In genomic region chr1:198467342-198467741, GRCh38 we compare ENCODE assay signal across 31 cellular contexts.
DNase-seq lines count a peak whose midpoint lies in the region; ATAC-seq and TF ChIP-seq lines count a peak whose summit lies in the region.
"Had no signal": no experiment of that assay in that cellular context is flagged by ENCODE, and none has a peak within 500 bp of the region (broad histone marks: within the 10 kb centered on the region; RNA-seq: fewer than 3 reads in every experiment).

No MANE protein-coding gene starts in this region.

- H2BK5ac ChIP-seq in neuronal stem cell (ENCODE audit: low read length), result no peak overlapping the region

- no peak overlapping the region for H3K9ac ChIP-seq in neuronal stem cell (ENCODE audit: low read depth, low read length, poor library complexity)

- H3K4me3 ChIP-seq in MG63 (no peak overlapping the region), neuronal stem cell (ENCODE audit: low read length in 2 of 2) (no peak overlapping the region)
- H3K4me3 ChIP-seq: cardiac muscle cell, coronary artery, psoas muscle, upper lobe of right lung had no signal

- H2BK15ac ChIP-seq in neuronal stem cell (ENCODE audit: low read length), result no peak overlapping the region

- no peak overlapping the region for H2BK120ac ChIP-seq in neuronal stem cell (ENCODE audit: low read depth, low read length)

- ATAC-seq in SK-N-SH treated with all-trans-retinoic acid at 6 μM for 48 hours, result peak; percentile 46
- ATAC-seq: activated CD4-positive, CD25-positive, alpha-beta regulatory T cell treated with anti-CD3 and anti-CD28 coated beads, Interleukin-2, amount 50 U/mL, for 24 hours; left ventricle myocardium superior; psoas muscle; T-helper 17 cell; upper lobe of right lung had no signal

- no peak overlapping the region for H3K14ac ChIP-seq in neuronal stem cell (ENCODE audit: low read length)

- H3K4me1 ChIP-seq in neuronal stem cell (ENCODE audit: control insufficient read depth in 2 of 2, insufficient read depth in 1 of 2, low read depth in 1 of 2, low read length in 2 of 2), result no peaks in the 10 kb centered on the region
- H3K4me1 ChIP-seq: psoas muscle, upper lobe of right lung had no signal

- H2AFZ ChIP-seq in neuronal stem cell (ENCODE audit: low read length), result peak overlapping the region; percentile 2

- H3K9me3 ChIP-seq in MG63 (no peaks in the 10 kb centered on the region), neuronal stem cell (replicated peaks in 1 of 2; ENCODE audit: control insufficient read depth in 2 of 2, insufficient read depth in 1 of 2, low read depth in 1 of 2, low read length in 2 of 2) (no peaks in the 10 kb centered on the region)
- H3K9me3 ChIP-seq: neutrophil, psoas muscle, upper lobe of right lung had no signal

- H3K36me3 ChIP-seq in MG63 (no peaks in the 10 kb centered on the region), neuronal stem cell (replicated peaks in 1 of 2; ENCODE audit: control insufficient read depth in 2 of 2, insufficient read depth in 2 of 2, low read length in 2 of 2) (no peaks in the 10 kb centered on the region)
- H3K36me3 ChIP-seq: cardiac muscle cell, neutrophil, upper lobe of right lung had no signal

- DNase-seq in A172 (ENCODE audit: low spot score) (peak; percentile 22), MG63 (peak; percentile 58), neuronal stem cell (ENCODE audit: low spot score) (no peak), hippocampal formation (lab: John Stamatoyannopoulos, UW) (no peak), germinal center (ENCODE audit: low spot score) (no peak), NCI-H510A treated with DMSO at 0.1 percent for 48 hours (lab: John Stamatoyannopoulos, UW) (no peak), NCI-H748 treated with DMSO at 0.1 percent for 48 hours (lab: John Stamatoyannopoulos, UW) (no peak)
- DNase-seq: activated CD4-positive, alpha-beta T cell treated with anti-CD3 and anti-CD28 coated beads, Interleukin-2, amount 50 U/mL, for 48 hours; activated gamma-delta T cell treated with Interleukin-2 at 50 U/mL for 16 hours; activated naive CD8-positive, alpha-beta T cell treated with anti-CD3 and anti-CD28 coated beads, Interleukin-2, amount 10 ng/mL, durations not matched to agents 7 days and 5 days; activated T-cell treated with anti-CD3 and anti-CD28 coated beads, Interleukin-2, amount 50 U/mL, for 48 hours; aorta; DMS79 treated with DMSO at 0.1 percent for 48 hours; effector memory CD4-positive, alpha-beta T cell; GF-D8; head of caudate nucleus; left ventricle myocardium superior; naive B cell; NCI-H2081; NCI-H345; OCI-M1; psoas muscle; stimulated activated naive CD4-positive, alpha-beta T cell; T-helper 17 cell; upper lobe of right lung had no signal

- no peak overlapping the region for H4K91ac ChIP-seq in neuronal stem cell (ENCODE audit: low read depth, low read length, poor library complexity)

- H3K27ac ChIP-seq in neuronal stem cell (replicated peaks; ENCODE audit: low read length), result no peak overlapping the region
- H3K27ac ChIP-seq: cardiac muscle cell, coronary artery, epithelial cell of prostate, neutrophil, psoas muscle, upper lobe of right lung had no signal

- no peak overlapping the region for H3K4me2 ChIP-seq in neuronal stem cell (ENCODE audit: insufficient read depth, low read length, poor library complexity, severe bottlenecking)

- H3K18ac ChIP-seq in neuronal stem cell (ENCODE audit: low read length), result no peak overlapping the region

- no peaks in the 10 kb centered on the region for H3K27me3 ChIP-seq in MG63
- no peaks in the 10 kb centered on the region for H3K27me3 ChIP-seq in neuronal stem cell (ENCODE audit: control insufficient read depth in 3 of 3, insufficient read depth in 3 of 3, low read depth in 1 of 3, low read length in 3 of 3)
- H3K27me3 ChIP-seq: cardiac muscle cell, neutrophil, upper lobe of right lung had no signal

- H4K8ac ChIP-seq in neuronal stem cell (ENCODE audit: low read depth, low read length), result no peak overlapping the region

- H3K4ac ChIP-seq in neuronal stem cell (ENCODE audit: low read length), result no peak overlapping the region

- H2BK12ac ChIP-seq in neuronal stem cell (ENCODE audit: low read length), result no peak overlapping the region

- H3K23ac ChIP-seq in neuronal stem cell (ENCODE audit: low read depth, low read length, poor library complexity), result no peak overlapping the region

- WGBS in neuronal stem cell (ENCODE audit: extremely low coverage in 2 of 2, insufficient read length in 2 of 2, insufficient replicate concordance in 1 of 2), 2 donors, result no CpG with 5 or more reads among the region's 2 CpGs

- no peak overlapping the region for H2AK5ac ChIP-seq in neuronal stem cell (ENCODE audit: low read depth, low read length)

- H3K79me1 ChIP-seq in neuronal stem cell (ENCODE audit: low read depth, low read length), result no peaks in the 10 kb centered on the region

TF ChIP-seq in SK-N-SH treated with all-trans-retinoic acid at 6 μM for 48 hours, 23 proteins besides CTCF, POLR2A, EP300 and RAD21:
- TF ChIP-seq PPARA (CRISPR knock-in tag; IDR thresholded peaks at IDR 0.05; ENCODE audit: borderline replicate concordance), result no peak
- TF ChIP-seq GLIS3 (CRISPR knock-in tag; IDR thresholded peaks at IDR 0.05), result no peak
- no peak for TF ChIP-seq ZFP3 (CRISPR knock-in tag; IDR thresholded peaks at IDR 0.05)
- no peak for TF ChIP-seq ISL1 (CRISPR knock-in tag; IDR thresholded peaks at IDR 0.05)
- TF ChIP-seq TOX (CRISPR knock-in tag; IDR thresholded peaks at IDR 0.05; ENCODE audit: borderline replicate concordance), result no peak
- TF ChIP-seq TCF4 (CRISPR knock-in tag; IDR thresholded peaks at IDR 0.05; ENCODE audit: borderline replicate concordance), result no peak
- TF ChIP-seq BACH2 (CRISPR knock-in tag; IDR thresholded peaks at IDR 0.05; ENCODE audit: borderline replicate concordance), result no peak
- no peak for TF ChIP-seq TSHZ2 (CRISPR knock-in tag; IDR thresholded peaks at IDR 0.05)
- TF ChIP-seq ESRRG (CRISPR knock-in tag; IDR thresholded peaks at IDR 0.05), result no peak
- TF ChIP-seq ARNTL (CRISPR knock-in tag; IDR thresholded peaks at IDR 0.05; ENCODE audit: borderline replicate concordance, low read depth), result no peak
- no peak for TF ChIP-seq RARB (CRISPR knock-in tag; IDR thresholded peaks at IDR 0.05)
- TF ChIP-seq OSR1 (CRISPR knock-in tag; IDR thresholded peaks at IDR 0.05), result no peak
- TF ChIP-seq CREB5 (CRISPR knock-in tag; IDR thresholded peaks at IDR 0.05; ENCODE audit: low read depth), result no peak
- no peak for TF ChIP-seq CSRNP3 (CRISPR knock-in tag; IDR thresholded peaks at IDR 0.05)

Comparison
In these comparisons a context has a peak if more than half of its experiments do, and no peak if none do; other contexts are left out.
1. DNase-seq: peak in A172 (single experiment) and MG63 (single experiment); none in neuronal stem cell (single experiment), hippocampal formation (0 of 2), germinal center (single experiment), NCI-H510A treated with DMSO at 0.1 percent for 48 hours (single experiment) and NCI-H748 treated with DMSO at 0.1 percent for 48 hours (single experiment).